2 cellular contexts compared by ENCODE assay signal in genomic region chr11:77994434-77995362, GRCh38.
TF ChIP-seq lines count a peak whose summit lies in the region.

INTS4 (minus strand) TSS chr11:77994668; CDS start chr11:77994643, 25 bp downstream.

TF ChIP-seq in HCT116, 20 proteins besides CTCF, POLR2A, EP300 and RAD21:
- TF ChIP-seq ZBTB33 (IDR thresholded peaks at IDR 0.05; ENCODE audit: extremely low read depth, insufficient replicate concordance, low read length) = peak; percentile 85
- peak; percentile 42 for TF ChIP-seq JUND (IDR thresholded peaks at IDR 0.05)
- peak; percentile 99 for TF ChIP-seq EGR1 (IDR thresholded peaks at IDR 0.05; ENCODE audit: low read depth)
- TF ChIP-seq SP1 (IDR thresholded peaks at IDR 0.05; ENCODE audit: low read depth) = peak; percentile 96
- TF ChIP-seq YY1 (IDR thresholded peaks at IDR 0.05; ENCODE audit: extremely low read depth, insufficient replicate concordance, low read depth, low read length) = peak; percentile 96
- peak; percentile 69 for TF ChIP-seq SRF (IDR thresholded peaks at IDR 0.05; ENCODE audit: low read depth)
- peak; percentile 87 for TF ChIP-seq POLR2AphosphoS5 (IDR thresholded peaks at IDR 0.05; ENCODE audit: low read depth, low read length)
- TF ChIP-seq ATF3 (IDR thresholded peaks at IDR 0.05) = no peak
- peak; percentile 66 for TF ChIP-seq TCF7L2 (IDR thresholded peaks at IDR 0.05; ENCODE audit: borderline replicate concordance, extremely low read depth, insufficient read depth, insufficient read length)
- no peak for TF ChIP-seq EZH2phosphoT487 (IDR thresholded peaks at IDR 0.05; ENCODE audit: borderline replicate concordance)
- TF ChIP-seq REST (IDR thresholded peaks at IDR 0.05; ENCODE audit: low read depth) = no peak
- no peak for TF ChIP-seq EZH2 (IDR thresholded peaks at IDR 0.05)
- TF ChIP-seq CBX3 (IDR thresholded peaks at IDR 0.05; ENCODE audit: low read depth) = peak; percentile 70; the same call in 1 of the 2 replicates
- peak; percentile 86; the same call in 1 of the 2 replicates for TF ChIP-seq SIN3A (IDR thresholded peaks at IDR 0.05; ENCODE audit: low read depth)
- no peak for TF ChIP-seq ZFX (IDR thresholded peaks at IDR 0.05)
- TF ChIP-seq ELF1 (IDR thresholded peaks at IDR 0.05; ENCODE audit: borderline replicate concordance, low read depth) = peak; percentile 90
- no peak for TF ChIP-seq FOSL1 (IDR thresholded peaks at IDR 0.05; ENCODE audit: low read depth)
- TF ChIP-seq CEBPB (IDR thresholded peaks at IDR 0.05; ENCODE audit: low read depth) = no peak
- TF ChIP-seq MAX (IDR thresholded peaks at IDR 0.05) = peak; percentile 87
- no peak for TF ChIP-seq ZNF274 (IDR thresholded peaks at IDR 0.05; ENCODE audit: low read depth, low read length)

TF ChIP-seq in neural cell, 6 proteins besides CTCF, POLR2A, EP300 and RAD21 (continued from another document):
- peak; percentile 69 for TF ChIP-seq REST (IDR thresholded peaks at IDR 0.05; ENCODE audit: borderline replicate concordance)
- peak; percentile 46 for TF ChIP-seq SMC3 (conservative IDR thresholded peaks at IDR 0.05; ENCODE audit: poor library complexity)
- peak; percentile 96 for TF ChIP-seq MXI1 (conservative IDR thresholded peaks at IDR 0.05; ENCODE audit: poor library complexity, severe bottlenecking)
- peak; percentile 89 for TF ChIP-seq POLR2AphosphoS5 (IDR thresholded peaks at IDR 0.05)
- peak; percentile 28 for TF ChIP-seq TAF1 (IDR thresholded peaks at IDR 0.05; ENCODE audit: low read depth)
